In the genomic region with DNA sequence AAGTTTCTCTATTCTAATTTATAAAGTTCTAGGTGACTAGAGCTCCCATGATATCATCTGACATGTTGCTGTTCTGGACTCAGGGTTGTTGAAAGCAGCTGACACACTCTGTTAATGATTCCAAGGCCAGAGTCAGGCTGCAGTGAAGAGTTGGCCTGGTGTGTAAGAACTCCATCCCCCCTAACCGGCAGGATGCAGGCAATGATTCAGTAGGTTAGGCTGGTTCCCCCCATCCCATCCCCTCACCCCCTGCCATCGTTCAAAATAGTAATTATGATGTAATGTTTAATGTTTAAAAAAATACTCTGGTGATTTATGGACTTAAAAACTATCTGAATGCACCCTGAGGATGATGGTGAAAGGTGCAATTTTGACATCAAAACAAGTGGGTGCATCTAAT, we compare ENCODE assay signal across 14 cellular contexts. TPM values are rescaled to one million over a fixed set of nuclear protein-coding genes. Genes with fewer than 3 reads are reported as not detected.
DNase-seq lines count a peak whose midpoint lies in the region; ATAC-seq and TF ChIP-seq lines count a peak whose summit lies in the region.
"Had no signal": no experiment of that assay in that cellular context is flagged by ENCODE, and none has a peak within 500 bp of the region (broad histone marks: within the 10 kb centered on the region; RNA-seq: fewer than 3 reads in every experiment).

No MANE protein-coding gene starts in this region.

- no peaks in the 10 kb centered on the region for H3K36me3 ChIP-seq in gastrocnemius medialis
- no peaks in the 10 kb centered on the region for H3K36me3 ChIP-seq in psoas muscle (ENCODE audit: insufficient read depth in 1 of 2, low read depth in 1 of 2)

- DNase-seq in SK-MEL-5 (ENCODE audit: low read depth, low spot score): peak; percentile 32
- peak; percentile 24 for DNase-seq in mesenteric fat pad (ENCODE audit: low spot score)
- no peak for DNase-seq in gastrocnemius medialis
- DNase-seq in psoas muscle: no peak
- no peak for DNase-seq in activated CD4-positive, alpha-beta T cell treated with anti-CD3 and anti-CD28 coated beads, Interleukin-2, amount 50 U/mL, for 1 hour
- DNase-seq: activated T-cell treated with anti-CD3 and anti-CD28 coated beads for 4 hours, amniotic stem cell, HFFc6, NCI-H748 treated with DMSO at 0.1 percent for 48 hours had no signal

- in situ Hi-C loops in SK-MEL-5 (cut with HindIII; ENCODE audit: low pct_unique_long_range_greater_than_20kb, low sequenced_read_pairs): no loop called here
- in situ Hi-C loops in gastrocnemius medialis (cut with MboI; ENCODE audit: low sequenced_read_pairs in 4 of 4): no loop called here

- peaks cover 15 to 24% (median 19%) of the 10 kb centered on the region in 3 donors for H3K27me3 ChIP-seq in gastrocnemius medialis
- H3K27me3 ChIP-seq in psoas muscle (ENCODE audit: insufficient read depth in 3 of 3, low read length in 2 of 3): peaks cover 0 to 34% (median 15%) of the 10 kb centered on the region in 3 donors

- peaks cover 0 to 10% of the 10 kb centered on the region in 2 donors for H3K4me1 ChIP-seq in gastrocnemius medialis
- H3K4me1 ChIP-seq in psoas muscle: peaks cover 6% of the 10 kb centered on the region

- H3K9me3 ChIP-seq in gastrocnemius medialis (no peaks in the 10 kb centered on the region), psoas muscle (no peaks in the 10 kb centered on the region)

- TF ChIP-seq CTCF in gastrocnemius medialis (IDR thresholded peaks at IDR 0.05 in 4 of 5, conservative IDR thresholded peaks at IDR 0.05 in 1 of 5): no peak
- TF ChIP-seq CTCF in psoas muscle (IDR thresholded peaks at IDR 0.05): no peak

- H3K4me3 ChIP-seq in gastrocnemius medialis (no peak overlapping the region), psoas muscle (no peak overlapping the region)
- H3K4me3 ChIP-seq: SK-N-MC had no signal

- ATAC-seq in GM18909 (IDR thresholded peaks at IDR 0.05; ENCODE audit: poor library complexity, unreplicated experiment) (peak; percentile 70), HG02938 (IDR thresholded peaks at IDR 0.05; ENCODE audit: unreplicated experiment) (peak; percentile 53), gastrocnemius medialis (no peak), psoas muscle (no peak), HG02973 (IDR thresholded peaks at IDR 0.05; ENCODE audit: unreplicated experiment) (no peak)
- ATAC-seq: sciatic nerve had no signal

- WGBS in psoas muscle, 3 donors: 10 to 30% (median 16%) methylated on average over 2 of the region's 2 CpGs

- TF ChIP-seq POLR2A in gastrocnemius medialis (IDR thresholded peaks at IDR 0.05): no peak

- intact Hi-C loops in gastrocnemius medialis (cut with DNase I; ENCODE audit: low total_unique reads) (no loop called here), psoas muscle (cut with DNase I) (no loop called here)

- no peak overlapping the region for H3K27ac ChIP-seq in gastrocnemius medialis
- H3K27ac ChIP-seq in psoas muscle: no peak overlapping the region

RNA-seq across cellular contexts. Expression of gene TRIM71, which starts 4.6 kb away (rescaled TPM):
- total RNA-seq in SK-MEL-5 (2014; rRNA removed; shearing (Covaris generic)): 0.03 TPM in 2 replicates
- 0.01 and 0.02 TPM in 2 replicates for polyA plus RNA-seq in SK-MEL-5 (2015; cell fraction: cytosol; rRNA removed)
- polyA plus RNA-seq in SK-MEL-5 (2015; cell fraction: nucleus; rRNA removed): 0.04 TPM in 1 of 2 replicates, not detected in the other
- total RNA-seq in mesenteric fat pad: not detected
- not detected for total RNA-seq in gastrocnemius medialis
- not detected for total RNA-seq in psoas muscle
- polyA plus RNA-seq in psoas muscle: under 1 TPM in 1 of 3 donors, not detected in 2; 0.01 TPM
- total RNA-seq: HFFc6 had no signal

Comparison
In these comparisons a context has a peak if more than half of its experiments do, and no peak if none do; other contexts are left out.
1. ATAC-seq: peak in GM18909 (single experiment) and HG02938 (single experiment); none in gastrocnemius medialis (0 of 2), psoas muscle (0 of 4) and HG02973 (single experiment).
2. DNase-seq: peak in SK-MEL-5 (single experiment) and mesenteric fat pad (single experiment); none in gastrocnemius medialis (0 of 2), psoas muscle (0 of 2) and activated CD4-positive, alpha-beta T cell treated with anti-CD3 and anti-CD28 coated beads, Interleukin-2, amount 50 U/mL, for 1 hour (single experiment).